Comparison of ENCODE assay signal across 36 cellular contexts in the genomic region with DNA sequence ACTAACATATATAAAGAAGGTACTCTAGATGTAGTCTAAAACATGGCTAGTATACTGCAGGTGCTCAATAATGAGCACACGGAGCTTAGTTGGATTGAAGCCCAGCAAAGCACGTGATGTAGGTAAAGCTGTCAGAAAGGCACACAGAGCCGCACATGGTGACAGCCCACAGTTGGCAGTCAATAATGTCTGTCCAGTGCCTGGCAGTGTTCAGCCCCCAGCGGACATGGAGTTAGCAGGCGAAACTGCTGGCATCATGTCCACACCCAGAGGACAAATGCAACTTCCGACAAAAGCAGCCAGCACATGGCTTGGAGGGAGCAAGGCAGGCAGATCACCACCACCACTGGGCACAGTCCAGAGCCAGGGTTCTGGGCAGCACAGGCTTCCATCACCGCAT. TPM values are rescaled to one million over a fixed set of nuclear protein-coding genes. Genes with fewer than 3 reads are reported as not detected.
"Had no signal": no experiment of that assay in that cellular context is flagged by ENCODE, and none has a peak within 500 bp of the region (broad histone marks: within the 10 kb centered on the region; RNA-seq: fewer than 3 reads in every experiment).

No MANE protein-coding gene starts in this region.

- H3K9me3 ChIP-seq: adrenal gland, ascending aorta, body of pancreas, breast epithelium had no signal

- H3K27me3 ChIP-seq: adrenal gland, ascending aorta, body of pancreas, breast epithelium had no signal

- FAIRE-seq: astrocyte, bronchial epithelial cell had no signal

- H3K36me3 ChIP-seq: adrenal gland, ascending aorta, brain microvascular endothelial cell, breast epithelium, cardiac muscle cell had no signal

- H3K27ac ChIP-seq: adrenal gland, ascending aorta, body of pancreas, brain microvascular endothelial cell, breast epithelium, cardiac muscle cell had no signal

- DNase-seq: activated effector memory CD4-positive, alpha-beta T cell treated with anti-CD3 and anti-CD28 coated beads, Interleukin-2, amount 50 U/mL, for 16 hours; activated effector memory CD4-positive, alpha-beta T cell treated with Interleukin-2 at 50 U/mL for 16 hours; activated gamma-delta T cell; activated gamma-delta T cell treated with Interleukin-2 at 50 U/mL for 16 hours; activated naive CD4-positive, alpha-beta T cell; activated naive CD4-positive, alpha-beta T cell treated with anti-CD3 and anti-CD28 coated beads for 36 hours; activated naive CD4-positive, alpha-beta T cell treated with anti-CD3 and anti-CD28 coated beads, Interleukin-2, amount 10 ng/mL, durations not matched to agents 7 days and 5 days; activated naive CD4-positive, alpha-beta T cell treated with anti-CD3 and anti-CD28 coated beads, Interleukin-2, amount 50 U/mL, for 16 hours; activated naive CD4-positive, alpha-beta T cell treated with Interleukin-2 at 50 U/mL for 16 hours; activated naive CD8-positive, alpha-beta T cell treated with anti-CD3 and anti-CD28 coated beads for 36 hours; activated naive CD8-positive, alpha-beta T cell treated with anti-CD3 and anti-CD28 coated beads, Interleukin-2, amount 10 ng/mL, durations not matched to agents 7 days and 5 days; activated naive CD8-positive, alpha-beta T cell treated with anti-CD3 and anti-CD28 coated beads, Interleukin-2, amount 50 U/mL, for 24 hours; activated T-cell treated with anti-CD3 and anti-CD28 coated beads, Interleukin-2, amount 50 U/mL, for 1 hour; activated T-cell treated with anti-CD3 and anti-CD28 coated beads, Interleukin-2, amount 50 U/mL, for 24 hours; activated T-cell treated with anti-CD3 and anti-CD28 coated beads, Interleukin-2, amount 50 U/mL, for 4 hours; activated T-cell treated with anti-CD3 and anti-CD28 coated beads, Interleukin-2, amount 50 U/mL, for 48 hours; activated T-cell treated with anti-CD3 and anti-CD28 coated beads, Interleukin-2, amount 50 U/mL, for 72 hours; adrenal gland; amniotic stem cell; amygdala; anterior cingulate cortex; aorta; body of pancreas; brain microvascular endothelial cell; caudate nucleus; central memory CD4-positive, alpha-beta T cell; cerebellar nuclear complex had no signal

- H3K4me3 ChIP-seq: adrenal gland, ascending aorta, body of pancreas, breast epithelium, cardiac muscle cell had no signal

- H3K4me1 ChIP-seq: adrenal gland, ascending aorta, body of pancreas, breast epithelium had no signal

- ATAC-seq: activated naive CD4-positive, alpha-beta T cell treated with anti-CD3 and anti-CD28 coated beads, Interleukin-2, amount 50 U/mL, for 72 hours; activated naive CD8-positive, alpha-beta T cell treated with anti-CD3 and anti-CD28 coated beads, Interleukin-2, amount 50 U/mL, for 24 hours; activated T-cell treated with anti-CD3 and anti-CD28 coated beads, Interleukin-2, amount 50 U/mL, for 4 hours; activated T-cell treated with anti-CD3 and anti-CD28 coated beads, Interleukin-2, amount 50 U/mL, for 72 hours; activated T-helper 17 cell treated with anti-CD3 and anti-CD28 coated beads, Interleukin-2, amount 50 U/mL, for 72 hours; body of pancreas had no signal

RNA-seq across cellular contexts. Expression of gene H19, which starts 43.5 kb away (rescaled TPM):
- total RNA-seq: activated naive CD4-positive, alpha-beta T cell treated with anti-CD3 and anti-CD28 coated beads for 36 hours; activated naive CD8-positive, alpha-beta T cell treated with anti-CD3 and anti-CD28 coated beads for 36 hours; activated naive CD8-positive, alpha-beta T cell treated with anti-CD3 and anti-CD28 coated beads, Interleukin-2, amount 10 ng/mL, durations not matched to agents 7 days and 5 days; activated T-cell treated with anti-CD3 and anti-CD28 coated beads, Interleukin-2, amount 50 U/mL, for 72 hours; activated T-helper 1 cell treated with anti-CD3 and anti-CD28 coated beads, Interleukin-12 subunit alpha, Interleukin-12 subunit beta, Interleukin-2, Interleukin-4 antibody, amounts not matched to agents 30 ng/mL and 10 ng/mL and 1 ng/mL, durations not matched to agents 14 hours and 24 hours and 36 hours; activated T-helper 17 cell treated with anti-CD3 and anti-CD28 coated beads, Interleukin-2, amount 50 U/mL, for 72 hours; activated T-helper 2 cell treated with anti-CD3 and anti-CD28 coated beads, Interferon-gamma antibody, Interleukin-2, Interleukin-4, amounts not matched to agents 10 μg/mL and 5 μg/mL and 100 μg/mL, durations not matched to agents 14 hours and 24 hours and 36 hours had no signal
